11 cellular contexts compared by ENCODE assay signal in the genomic region with DNA sequence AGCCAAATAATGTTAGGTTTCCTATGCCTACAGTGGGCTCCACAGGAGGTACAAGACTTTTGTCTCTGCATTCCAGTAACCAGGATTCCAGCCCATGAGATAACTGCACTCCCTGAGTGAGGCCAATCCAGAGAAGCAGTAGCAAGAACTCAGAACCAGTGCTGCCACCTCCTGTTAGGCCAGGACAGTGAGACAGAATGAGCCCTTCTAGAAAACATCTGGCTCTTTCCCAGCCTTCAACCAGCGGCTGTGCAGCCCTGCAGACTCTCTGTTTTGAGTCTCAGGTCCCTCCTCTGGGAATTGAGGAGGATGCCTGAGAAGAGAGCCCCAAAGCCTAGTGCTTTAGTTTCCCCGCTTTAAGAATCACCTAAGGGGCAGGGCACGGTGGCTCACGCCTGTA. TPM values are rescaled to one million over a fixed set of nuclear protein-coding genes. Genes with fewer than 3 reads are reported as not detected.
A peak's percentile ranks its signal among the peaks of the same experiment; 100 is the strongest.
DNase-seq lines count a peak whose midpoint lies in the region; FAIRE-seq and TF ChIP-seq lines count a peak whose summit lies in the region.
"Had no signal": no experiment of that assay in that cellular context is flagged by ENCODE, and none has a peak within 500 bp of the region (broad histone marks: within the 10 kb centered on the region; RNA-seq: fewer than 3 reads in every experiment).

No MANE protein-coding gene starts in this region.

- H3K9me2 ChIP-seq in MM.1S (replicated peaks; ENCODE audit: insufficient read depth, low read length): no peaks in the 10 kb centered on the region

- no peak overlapping the region for H3K27ac ChIP-seq in cardiac muscle cell
- H3K27ac ChIP-seq in MM.1S (ENCODE audit: low read length): no peak overlapping the region
- no peak overlapping the region for H3K27ac ChIP-seq in kidney (ENCODE audit: low read depth in 2 of 2, low read length in 2 of 2)

- H3K36me3 ChIP-seq in cardiac muscle cell: peaks cover 4% of the 10 kb centered on the region
- H3K36me3 ChIP-seq in NT2/D1 (ENCODE audit: insufficient read depth, insufficient read length, low read length): no peaks in the 10 kb centered on the region
- no peaks in the 10 kb centered on the region for H3K36me3 ChIP-seq in MM.1S (replicated peaks; ENCODE audit: insufficient read depth, low read length)
- H3K36me3 ChIP-seq in kidney (ENCODE audit: control insufficient read depth in 1 of 2, insufficient read depth in 2 of 2, low read length in 2 of 2): no peaks in the 10 kb centered on the region

- no peak for FAIRE-seq in kidney (lab: Jason Lieb, UNC)

- no peaks in the 10 kb centered on the region for H4K20me1 ChIP-seq in MM.1S (ENCODE audit: insufficient read depth, low read length)

- no peak overlapping the region for H3K4me3 ChIP-seq in cardiac muscle cell
- no peak overlapping the region for H3K4me3 ChIP-seq in NT2/D1 (ENCODE audit: insufficient read length, low read depth)
- H3K4me3 ChIP-seq in MM.1S (ENCODE audit: low read length): no peak overlapping the region
- no peak overlapping the region for H3K4me3 ChIP-seq in kidney (ENCODE audit: low read length in 2 of 2)

- no peaks in the 10 kb centered on the region for H3F3A ChIP-seq in MM.1S (ENCODE audit: insufficient read depth, low read length)

- no peak overlapping the region for H3K4me2 ChIP-seq in MM.1S (ENCODE audit: low read depth, low read length)

- peak; percentile 60 for TF ChIP-seq CTCF in cardiac muscle cell (IDR thresholded peaks at IDR 0.05; ENCODE audit: low read depth, low read length)
- TF ChIP-seq CTCF in MM.1S (IDR thresholded peaks at IDR 0.05; ENCODE audit: low read length): no peak
- TF ChIP-seq CTCF in kidney (IDR thresholded peaks at IDR 0.05; ENCODE audit: borderline replicate concordance, extremely low read depth, insufficient read depth): no peak

- no peak overlapping the region for H2AFZ ChIP-seq in MM.1S (ENCODE audit: low read length)

- no peaks in the 10 kb centered on the region for H3K79me2 ChIP-seq in MM.1S (ENCODE audit: low read length)

- peak; percentile 13 to 67 for DNase-seq in cardiac muscle cell (ENCODE audit: low read depth in 1 of 2, low spot score in 1 of 2)
- no peak for DNase-seq in cardiac septum (ENCODE audit: low spot score)
- peak; percentile 28 for DNase-seq in NT2/D1 (ENCODE audit: low read depth, low spot score)
- DNase-seq in fibroblast of peridontal ligament (ENCODE audit: extremely low read depth): peak; percentile 41
- no peak for DNase-seq in LoVo (ENCODE audit: low spot score)
- DNase-seq in superior temporal gyrus (ENCODE audit: extremely low spot score): no peak
- no peak for DNase-seq in MM.1S
- DNase-seq in kidney: no peak
- DNase-seq: activated T-cell treated with anti-CD3 and anti-CD28 coated beads, Interleukin-2, amount 50 U/mL, for 4 hours; cerebellar nuclear complex; GOT3 had no signal

- H3K9ac ChIP-seq in NT2/D1 (ENCODE audit: insufficient read length, low read depth): no peak overlapping the region
- no peak overlapping the region for H3K9ac ChIP-seq in MM.1S (ENCODE audit: low read length)
- no peak overlapping the region for H3K9ac ChIP-seq in kidney (ENCODE audit: low read length in 2 of 2)

- H3K27me3 ChIP-seq in cardiac muscle cell (no peaks in the 10 kb centered on the region), NT2/D1 (ENCODE audit: insufficient read depth, insufficient read length) (no peaks in the 10 kb centered on the region), MM.1S (replicated peaks; ENCODE audit: insufficient read depth, low read length) (no peaks in the 10 kb centered on the region)

- H3K9me3 ChIP-seq in cardiac muscle cell (ENCODE audit: low read depth) (no peaks in the 10 kb centered on the region), NT2/D1 (ENCODE audit: insufficient read depth, low read length) (no peaks in the 10 kb centered on the region), MM.1S (replicated peaks; ENCODE audit: insufficient read depth, low read length) (no peaks in the 10 kb centered on the region), kidney (ENCODE audit: control insufficient read depth in 1 of 2, low read length in 2 of 2) (no peaks in the 10 kb centered on the region)

- no peaks in the 10 kb centered on the region for H3K4me1 ChIP-seq in cardiac muscle cell (ENCODE audit: low read depth)
- no peaks in the 10 kb centered on the region for H3K4me1 ChIP-seq in NT2/D1 (ENCODE audit: insufficient read depth, insufficient read length)
- H3K4me1 ChIP-seq in MM.1S (ENCODE audit: low read length): no peaks in the 10 kb centered on the region
- no peaks in the 10 kb centered on the region for H3K4me1 ChIP-seq in kidney (ENCODE audit: control insufficient read depth in 1 of 2, insufficient read depth in 1 of 2, low read depth in 1 of 2, low read length in 2 of 2)

- intact Hi-C loops in cardiac septum (cut with DNase I): no loop called here
- intact Hi-C loops in kidney (cut with DNase I): no loop called here

RNA-seq across cellular contexts. Expression of gene ARID5A, which starts 44.2 kb away (rescaled TPM):
- 7.6 and 8.4 TPM in 2 replicates for total RNA-seq in cardiac muscle cell
- polyA plus RNA-seq in cardiac muscle cell: 7.8 and 8.3 TPM in 2 replicates
- 79.4 TPM for total RNA-seq in cardiac septum
- total RNA-seq in kidney: 26.3 TPM
- polyA plus RNA-seq in kidney (ENCODE audit: insufficient read depth, low read depth, low replicate concordance): 8.6 TPM

RNA-seq across cellular contexts. Expression of gene KANSL3, which starts 57.3 kb away (rescaled TPM):
- total RNA-seq in cardiac muscle cell (56.8 and 59.2 TPM in 2 replicates), cardiac septum (35.3 TPM), kidney (48.8 TPM)
- polyA plus RNA-seq in cardiac muscle cell (40.4 and 41.9 TPM in 2 replicates), kidney (ENCODE audit: insufficient read depth, low read depth, low replicate concordance) (17.5 TPM)

Comparison
In these comparisons a context has a peak if more than half of its experiments do, and no peak if none do; other contexts are left out.
1. DNase-seq: peak in cardiac muscle cell (2 of 2), NT2/D1 (single experiment) and fibroblast of peridontal ligament (single experiment); none in cardiac septum (single experiment), LoVo (single experiment), superior temporal gyrus (single experiment), MM.1S (single experiment) and kidney (single experiment).